ENCODE assay signal across 8 cellular contexts in the genomic region with DNA sequence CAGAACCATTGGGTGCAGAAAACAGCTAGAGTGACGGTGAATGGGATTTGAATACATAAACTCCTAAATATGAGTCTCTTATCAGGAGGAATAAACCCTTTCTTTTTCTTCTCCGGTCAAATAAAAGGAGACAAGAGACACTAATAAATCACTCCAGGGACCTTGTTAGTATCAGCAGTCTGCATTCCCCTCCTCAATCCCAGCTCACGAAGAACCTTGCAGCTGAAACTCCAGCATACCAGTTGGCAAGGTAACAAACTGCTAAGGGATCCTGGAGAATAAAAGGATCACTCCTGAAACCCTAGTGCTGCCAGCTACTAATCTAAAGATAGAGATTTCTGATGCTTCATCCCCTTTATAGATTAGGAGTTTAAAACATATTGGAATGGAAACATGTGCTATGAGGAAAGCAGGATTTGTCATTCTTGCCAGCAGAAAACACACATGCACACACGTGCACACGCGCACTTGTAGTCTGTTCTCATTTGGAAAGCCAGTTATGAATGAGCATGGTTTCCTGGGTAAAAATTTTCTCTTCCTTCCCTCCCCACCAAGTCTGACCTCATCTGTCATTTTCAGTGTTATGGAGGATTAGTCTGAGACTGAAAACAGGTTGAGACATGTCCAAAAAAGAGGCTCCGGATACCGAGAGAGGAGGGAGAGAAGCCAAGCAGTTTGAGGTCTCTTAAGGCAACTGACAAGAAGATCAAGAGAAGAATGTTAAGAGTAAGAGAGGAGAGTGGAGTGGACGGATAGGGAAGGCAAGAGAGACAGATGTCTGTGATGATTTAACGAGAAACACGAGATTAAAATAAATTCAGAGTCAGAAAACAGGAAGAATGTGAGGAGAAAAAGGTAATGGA. TPM values are rescaled to one million over a fixed set of nuclear protein-coding genes. Genes with fewer than 3 reads are reported as not detected.
A peak's percentile ranks its signal among the peaks of the same experiment; 100 is the strongest.
DNase-seq lines count a peak whose midpoint lies in the region; ATAC-seq and TF ChIP-seq lines count a peak whose summit lies in the region.

No MANE protein-coding gene starts in this region.

- H3F3A ChIP-seq in PC-3 (ENCODE audit: low read length, unreplicated experiment) = peaks cover 5% of the 10 kb centered on the region

- peaks cover 34% of the 10 kb centered on the region for H3K4me1 ChIP-seq in CD4-positive, CD25-positive, alpha-beta regulatory T cell (ENCODE audit: control insufficient read depth, insufficient read depth, low read length, poor library complexity, severe bottlenecking)
- H3K4me1 ChIP-seq in PC-3 (ENCODE audit: insufficient read depth, low read length) (peaks cover 51% of the 10 kb centered on the region), vagina (peaks cover 68% of the 10 kb centered on the region)

- H3K27ac ChIP-seq in CD4-positive, CD25-positive, alpha-beta regulatory T cell (ENCODE audit: insufficient read depth, low read length, poor library complexity, severe bottlenecking) = no peak overlapping the region
- H3K27ac ChIP-seq in PC-3 (ENCODE audit: low read length) = peak overlapping the region; percentile 91
- no peak overlapping the region for H3K27ac ChIP-seq in vagina

- TF ChIP-seq CTCF in PC-3 (conservative IDR thresholded peaks at IDR 0.05; ENCODE audit: low read depth, low read length) (no peak), vagina (IDR thresholded peaks at IDR 0.05) (no peak)

- H3K4me3 Mint-ChIP-seq in CD4-positive, CD25-positive, alpha-beta regulatory T cell = peak overlapping the region; percentile 28 to 64 (median 53)
- no peak overlapping the region for H3K4me3 Mint-ChIP-seq in dendritic cell treated with granulocyte-macrophage colony-stimulating factor and Interleukin-4, amounts not matched to agents 40 ng/mL and 50 ng/mL, for 4 days
- H3K4me3 Mint-ChIP-seq in stimulated activated naive CD8-positive, alpha-beta T cell treated with anti-CD3 and anti-CD28 coated beads, Interleukin-15, Interleukin-2, amounts not matched to agents 100 ng/mL and 50 ng/mL, for 24 hours = peak overlapping the region; percentile 78

- peaks cover 3% of the 10 kb centered on the region for H3K36me3 ChIP-seq in CD4-positive, CD25-positive, alpha-beta regulatory T cell (ENCODE audit: control insufficient read depth, insufficient read depth, low read length)
- H3K36me3 ChIP-seq in PC-3 (ENCODE audit: low read depth, low read length) (peaks cover 2% of the 10 kb centered on the region; the same call in 1 of the 2 replicates), vagina (no peaks in the 10 kb centered on the region)

- peak; percentile 32 to 43 for ATAC-seq in CD4-positive, CD25-positive, alpha-beta regulatory T cell (ENCODE audit: low read depth in 2 of 2)
- ATAC-seq in GM18870 (IDR thresholded peaks at IDR 0.05; ENCODE audit: unreplicated experiment) = peak; percentile 66
- peak; percentile 65 for ATAC-seq in HG03060 (IDR thresholded peaks at IDR 0.05; ENCODE audit: low read depth, unreplicated experiment)
- ATAC-seq in PC-3 = no peak

- no peak for TF ChIP-seq POLR2A in vagina (IDR thresholded peaks at IDR 0.05)

- peak overlapping the region; percentile 74 for H3K4me2 ChIP-seq in PC-3 (ENCODE audit: low read length)

- H3K27ac Mint-ChIP-seq in CD4-positive, CD25-positive, alpha-beta regulatory T cell = peak overlapping the region in 2 of 3 donors; percentile 2 to 19
- H3K27ac Mint-ChIP-seq in dendritic cell treated with granulocyte-macrophage colony-stimulating factor and Interleukin-4, amounts not matched to agents 40 ng/mL and 50 ng/mL, for 4 days = peak overlapping the region; percentile 46
- peak overlapping the region; percentile 99 for H3K27ac Mint-ChIP-seq in stimulated activated naive CD8-positive, alpha-beta T cell treated with anti-CD3 and anti-CD28 coated beads, Interleukin-15, Interleukin-2, amounts not matched to agents 100 ng/mL and 50 ng/mL, for 24 hours

- peaks cover 2% of the 10 kb centered on the region for H3K36me3 Mint-ChIP-seq in CD4-positive, CD25-positive, alpha-beta regulatory T cell
- H3K36me3 Mint-ChIP-seq in dendritic cell treated with granulocyte-macrophage colony-stimulating factor and Interleukin-4, amounts not matched to agents 40 ng/mL and 50 ng/mL, for 4 days (ENCODE audit: low read depth) = peaks cover 12% of the 10 kb centered on the region
- peaks cover 15% of the 10 kb centered on the region for H3K36me3 Mint-ChIP-seq in stimulated activated naive CD8-positive, alpha-beta T cell treated with anti-CD3 and anti-CD28 coated beads, Interleukin-15, Interleukin-2, amounts not matched to agents 100 ng/mL and 50 ng/mL, for 24 hours (ENCODE audit: low read depth)

- peak overlapping the region; percentile 41 for H3K9ac ChIP-seq in PC-3 (ENCODE audit: low read length)

- peaks cover 2% of the 10 kb centered on the region for H3K27me3 Mint-ChIP-seq in CD4-positive, CD25-positive, alpha-beta regulatory T cell
- peaks cover 5% of the 10 kb centered on the region for H3K27me3 Mint-ChIP-seq in dendritic cell treated with granulocyte-macrophage colony-stimulating factor and Interleukin-4, amounts not matched to agents 40 ng/mL and 50 ng/mL, for 4 days
- no peaks in the 10 kb centered on the region for H3K27me3 Mint-ChIP-seq in stimulated activated naive CD8-positive, alpha-beta T cell treated with anti-CD3 and anti-CD28 coated beads, Interleukin-15, Interleukin-2, amounts not matched to agents 100 ng/mL and 50 ng/mL, for 24 hours

- CTCF ChIA-PET in PC-3 (lab: Charles Lee) = no interaction called here

- intact Hi-C loops in PC-3 (cut with micrococcal nuclease) = no loop called here
- intact Hi-C loops in dendritic cell treated with granulocyte-macrophage colony-stimulating factor and Interleukin-4, amounts not matched to agents 40 ng/mL and 50 ng/mL, for 4 days (cut with micrococcal nuclease) = no loop called here
- intact Hi-C loops in vagina (cut with DNase I) = no loop called here

- peak overlapping the region; percentile 17 for H3K4me3 ChIP-seq in CD4-positive, CD25-positive, alpha-beta regulatory T cell (ENCODE audit: low read depth, low read length)
- H3K4me3 ChIP-seq in PC-3 (ENCODE audit: low read length) (no peak overlapping the region), vagina (no peak overlapping the region)

- H2AFZ ChIP-seq in PC-3 (ENCODE audit: low read length) = no peak overlapping the region

- H3K4me1 Mint-ChIP-seq in CD4-positive, CD25-positive, alpha-beta regulatory T cell = peaks cover 13 to 61% (median 48%) of the 10 kb centered on the region in 4 donors
- H3K4me1 Mint-ChIP-seq in dendritic cell treated with granulocyte-macrophage colony-stimulating factor and Interleukin-4, amounts not matched to agents 40 ng/mL and 50 ng/mL, for 4 days (ENCODE audit: low read depth) = peaks cover 97% of the 10 kb centered on the region
- peaks cover 95% of the 10 kb centered on the region for H3K4me1 Mint-ChIP-seq in stimulated activated naive CD8-positive, alpha-beta T cell treated with anti-CD3 and anti-CD28 coated beads, Interleukin-15, Interleukin-2, amounts not matched to agents 100 ng/mL and 50 ng/mL, for 24 hours (ENCODE audit: low read depth)

- no peaks in the 10 kb centered on the region for H3K9me2 ChIP-seq in PC-3 (replicated peaks; ENCODE audit: low read length)

- 0 out of 2 replicates have a peak, but pooled peaks cover 3% of the 10 kb centered on the region for H4K20me1 ChIP-seq in PC-3 (ENCODE audit: low read length)

- DNase-seq in CD4-positive, CD25-positive, alpha-beta regulatory T cell = peak in 1 of 3 donors; percentile 73
- DNase-seq in PC-3 = no peak
- DNase-seq in vagina (ENCODE audit: extremely low spot score in 2 of 2) = no peak
- no peak for DNase-seq in NCI-H2107 (lab: John Stamatoyannopoulos, UW)

- no peaks in the 10 kb centered on the region for H3K27me3 ChIP-seq in CD4-positive, CD25-positive, alpha-beta regulatory T cell (ENCODE audit: control insufficient read depth, insufficient read depth, low read length)
- no peaks in the 10 kb centered on the region for H3K27me3 ChIP-seq in PC-3 (ENCODE audit: low read length)
- H3K27me3 ChIP-seq in vagina = no peaks in the 10 kb centered on the region

- no peaks in the 10 kb centered on the region for H3K9me3 ChIP-seq in CD4-positive, CD25-positive, alpha-beta regulatory T cell (ENCODE audit: control insufficient read depth in 2 of 2, low read length in 2 of 2)
- H3K9me3 ChIP-seq in PC-3 (ENCODE audit: low read length) (no peaks in the 10 kb centered on the region), vagina (no peaks in the 10 kb centered on the region)

- no peaks in the 10 kb centered on the region for H3K9me3 Mint-ChIP-seq in CD4-positive, CD25-positive, alpha-beta regulatory T cell
- no peaks in the 10 kb centered on the region for H3K9me3 Mint-ChIP-seq in dendritic cell treated with granulocyte-macrophage colony-stimulating factor and Interleukin-4, amounts not matched to agents 40 ng/mL and 50 ng/mL, for 4 days
- H3K9me3 Mint-ChIP-seq in stimulated activated naive CD8-positive, alpha-beta T cell treated with anti-CD3 and anti-CD28 coated beads, Interleukin-15, Interleukin-2, amounts not matched to agents 100 ng/mL and 50 ng/mL, for 24 hours = no peaks in the 10 kb centered on the region

- H3K79me2 ChIP-seq in PC-3 (ENCODE audit: low read length) = peaks cover 22% of the 10 kb centered on the region

- BruUV-seq in PC-3 (replicated peaks; lab: Mats Ljungman, UMichigan) = no TSS peak

- POLR2A ChIA-PET in PC-3 (lab: Charles Lee; ENCODE audit: unreplicated experiment) = interaction anchor here (0.5 to 0.7 kb wide), 2 partner anchors 13 to 39 kb away, joined by 3 read pairs; no protein-coding TSS in a partner anchor

RNA-seq across cellular contexts. Expression of a gene that starts 10.9 kb away (rescaled TPM):
- total RNA-seq in CD4-positive, CD25-positive, alpha-beta regulatory T cell = 81.8 TPM
- 10 to 100 TPM in 1 of 4 donors, 1 to 10 TPM in 3; 6.5 to 14.2 (median 7.7) TPM for polyA plus RNA-seq in CD4-positive, CD25-positive, alpha-beta regulatory T cell
- 100 and 126 TPM in 2 replicates for total RNA-seq in PC-3 (2014; rRNA removed)
- 13.0 TPM for total RNA-seq in vagina

Comparison
In these comparisons a context has a peak if more than half of its experiments do, and no peak if none do; other contexts are left out.
1. H3K27ac Mint-ChIP-seq: peak in every context shown above with its lines; median percentile 99 in stimulated activated naive CD8-positive, alpha-beta T cell treated with anti-CD3 and anti-CD28 coated beads, Interleukin-15, Interleukin-2, amounts not matched to agents 100 ng/mL and 50 ng/mL, for 24 hours; 46 in dendritic cell treated with granulocyte-macrophage colony-stimulating factor and Interleukin-4, amounts not matched to agents 40 ng/mL and 50 ng/mL, for 4 days; 10 in CD4-positive, CD25-positive, alpha-beta regulatory T cell.